Comparison of ENCODE assay signal across 7 cellular contexts in the genomic region with DNA sequence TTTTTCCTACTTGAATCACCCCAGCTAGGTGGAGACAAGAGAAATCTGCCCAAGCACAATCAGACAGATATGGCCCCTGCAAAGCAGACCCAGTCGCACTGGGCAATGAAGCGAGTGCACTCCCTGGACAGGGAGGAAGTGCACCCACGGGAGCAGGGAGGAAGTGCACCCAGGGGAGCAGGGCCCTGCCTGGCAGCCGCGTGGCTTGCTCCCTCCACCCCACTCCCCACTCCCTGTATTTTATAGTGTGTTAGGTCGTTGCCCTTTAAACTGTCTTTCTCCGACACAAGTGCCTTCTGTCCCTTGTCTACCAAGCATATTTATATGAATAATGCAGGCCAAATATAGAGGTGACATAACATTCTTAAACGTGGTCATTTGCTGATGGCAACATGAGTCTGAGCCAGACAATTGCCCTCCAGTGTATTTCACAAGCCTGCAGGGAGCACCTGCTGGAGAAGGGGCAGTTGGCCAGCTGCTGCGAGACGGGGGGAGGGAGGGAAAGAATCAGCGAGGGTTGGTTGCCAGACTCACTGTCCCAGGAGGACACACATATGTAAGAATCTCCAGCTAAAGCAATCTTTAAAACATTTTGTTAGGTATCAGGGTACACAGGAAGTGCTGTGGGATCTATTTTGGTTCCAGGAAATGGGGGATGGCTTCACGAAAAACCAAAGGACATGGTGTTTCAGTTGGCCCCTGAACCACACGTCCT.
DNase-seq lines count a peak whose midpoint lies in the region; ATAC-seq, FAIRE-seq and TF ChIP-seq lines count a peak whose summit lies in the region.
"Not testable (repeated sequence)": the region's sequence is repeated elsewhere in the genome, so short reads cannot be mapped to it uniquely, and the experiment has no call there.

No MANE protein-coding gene starts in this region.

- POLR2A ChIA-PET in activated CD8-positive, alpha-beta T cell treated with anti-CD3 and anti-CD28 coated beads, Interleukin-2, amount 10 ng/mL, durations not matched to agents 7 days and 5 days (lab: Charles Lee); activated naive CD8-positive, alpha-beta T cell treated with anti-CD3 and anti-CD28 coated beads, Interleukin-2, amount 10 ng/mL, durations not matched to agents 7 days and 5 days (lab: Charles Lee): not testable (repeated sequence)

- not testable (repeated sequence) for H3K36me3 ChIP-seq in psoas muscle (ENCODE audit: insufficient read depth in 1 of 2, low read depth in 1 of 2)

- not testable (repeated sequence) for H3K27ac ChIP-seq in psoas muscle

- not testable (repeated sequence) for H3K27me3 ChIP-seq in psoas muscle (ENCODE audit: insufficient read depth in 3 of 3, low read length in 2 of 3)

- not testable (repeated sequence) for H3K9me3 ChIP-seq in psoas muscle

- H3K4me1 ChIP-seq in psoas muscle: not testable (repeated sequence)

- H3K27me3 Mint-ChIP-seq in activated CD8-positive, alpha-beta T cell treated with anti-CD3 and anti-CD28 coated beads, Interleukin-2, amount 10 ng/mL, durations not matched to agents 7 days and 5 days (ENCODE audit: low read depth); activated naive CD8-positive, alpha-beta T cell treated with anti-CD3 and anti-CD28 coated beads, Interleukin-2, amount 10 ng/mL, durations not matched to agents 7 days and 5 days; immature natural killer cell (ENCODE audit: low read depth in 3 of 3): not testable (repeated sequence)

- ATAC-seq in SK-N-SH treated with all-trans-retinoic acid at 6 μM for 48 hours (peak; percentile 43; the same call in 2 of the 3 replicates), psoas muscle (peak; percentile 57 to 69 (median 66))
- ATAC-seq in activated CD8-positive, alpha-beta T cell treated with anti-CD3 and anti-CD28 coated beads, Interleukin-2, amount 10 ng/mL, durations not matched to agents 7 days and 5 days: peak; percentile 73
- ATAC-seq in activated naive CD8-positive, alpha-beta T cell treated with anti-CD3 and anti-CD28 coated beads, Interleukin-2, amount 10 ng/mL, durations not matched to agents 7 days and 5 days (ENCODE audit: low read depth): peak; percentile 87

- not testable (repeated sequence) for H3K9me3 Mint-ChIP-seq in activated CD8-positive, alpha-beta T cell treated with anti-CD3 and anti-CD28 coated beads, Interleukin-2, amount 10 ng/mL, durations not matched to agents 7 days and 5 days (ENCODE audit: insufficient read depth); activated naive CD8-positive, alpha-beta T cell treated with anti-CD3 and anti-CD28 coated beads, Interleukin-2, amount 10 ng/mL, durations not matched to agents 7 days and 5 days; immature natural killer cell

- H3K27ac Mint-ChIP-seq in activated CD8-positive, alpha-beta T cell treated with anti-CD3 and anti-CD28 coated beads, Interleukin-2, amount 10 ng/mL, durations not matched to agents 7 days and 5 days: peak overlapping the region; percentile 92
- H3K27ac Mint-ChIP-seq in activated naive CD8-positive, alpha-beta T cell treated with anti-CD3 and anti-CD28 coated beads, Interleukin-2, amount 10 ng/mL, durations not matched to agents 7 days and 5 days: peak overlapping the region; percentile 84
- peak overlapping the region in 3 of 6 donors; percentile 34 to 59 (median 45) for H3K27ac Mint-ChIP-seq in immature natural killer cell

- peaks cover 22% of the 10 kb centered on the region for H3K4me1 Mint-ChIP-seq in activated CD8-positive, alpha-beta T cell treated with anti-CD3 and anti-CD28 coated beads, Interleukin-2, amount 10 ng/mL, durations not matched to agents 7 days and 5 days (ENCODE audit: low read depth)
- not testable (repeated sequence) for H3K4me1 Mint-ChIP-seq in activated naive CD8-positive, alpha-beta T cell treated with anti-CD3 and anti-CD28 coated beads, Interleukin-2, amount 10 ng/mL, durations not matched to agents 7 days and 5 days
- peaks cover 8 to 14% of the 10 kb centered on the region in 2 donors for H3K4me1 Mint-ChIP-seq in immature natural killer cell

- not testable (repeated sequence) for H3K4me3 ChIP-seq in psoas muscle

- WGBS in psoas muscle, 3 donors: 4 to 12% (median 10%) methylated on average over 7 of the region's 13 CpGs

- not testable (repeated sequence) for H3K36me3 Mint-ChIP-seq in activated CD8-positive, alpha-beta T cell treated with anti-CD3 and anti-CD28 coated beads, Interleukin-2, amount 10 ng/mL, durations not matched to agents 7 days and 5 days (ENCODE audit: low read depth); activated naive CD8-positive, alpha-beta T cell treated with anti-CD3 and anti-CD28 coated beads, Interleukin-2, amount 10 ng/mL, durations not matched to agents 7 days and 5 days; immature natural killer cell

- TF ChIP-seq CTCF in psoas muscle (IDR thresholded peaks at IDR 0.05): not testable (repeated sequence)

- CTCF ChIA-PET in activated CD8-positive, alpha-beta T cell treated with anti-CD3 and anti-CD28 coated beads, Interleukin-2, amount 10 ng/mL, durations not matched to agents 7 days and 5 days (lab: Charles Lee): not testable (repeated sequence)

- peak; percentile 94 for FAIRE-seq in GM12892 (lab: Jason Lieb, UNC)

- peak overlapping the region; percentile 48 for H3K4me3 Mint-ChIP-seq in activated CD8-positive, alpha-beta T cell treated with anti-CD3 and anti-CD28 coated beads, Interleukin-2, amount 10 ng/mL, durations not matched to agents 7 days and 5 days
- peak overlapping the region; percentile 53 for H3K4me3 Mint-ChIP-seq in activated naive CD8-positive, alpha-beta T cell treated with anti-CD3 and anti-CD28 coated beads, Interleukin-2, amount 10 ng/mL, durations not matched to agents 7 days and 5 days
- H3K4me3 Mint-ChIP-seq in immature natural killer cell: peak overlapping the region; percentile 59 to 73 (median 65)

- TF ChIP-seq POLR2A in GM12892 (IDR thresholded peaks at IDR 0.05; ENCODE audit: low read depth, low read length): not testable (repeated sequence)

- not testable (repeated sequence) for DNase-seq in GM12892 (ENCODE audit: insufficient read length)
- DNase-seq in MV-4-11 (lab: John Stamatoyannopoulos, UW) (peak; percentile 15), immature natural killer cell (peak in 1 of 3 donors; percentile 2), psoas muscle (peak in 1 of 2 donors; percentile 60)
- peak; percentile 64 for DNase-seq in activated CD8-positive, alpha-beta T cell treated with anti-CD3 and anti-CD28 coated beads, Interleukin-2, amount 10 ng/mL, durations not matched to agents 7 days and 5 days
- DNase-seq in activated naive CD8-positive, alpha-beta T cell treated with anti-CD3 and anti-CD28 coated beads, Interleukin-2, amount 10 ng/mL, durations not matched to agents 7 days and 5 days: peak; percentile 46

- intact Hi-C loops in psoas muscle (cut with DNase I): not testable (repeated sequence)
